Comparison of ENCODE assay signal across 8 cellular contexts in the genomic region with DNA sequence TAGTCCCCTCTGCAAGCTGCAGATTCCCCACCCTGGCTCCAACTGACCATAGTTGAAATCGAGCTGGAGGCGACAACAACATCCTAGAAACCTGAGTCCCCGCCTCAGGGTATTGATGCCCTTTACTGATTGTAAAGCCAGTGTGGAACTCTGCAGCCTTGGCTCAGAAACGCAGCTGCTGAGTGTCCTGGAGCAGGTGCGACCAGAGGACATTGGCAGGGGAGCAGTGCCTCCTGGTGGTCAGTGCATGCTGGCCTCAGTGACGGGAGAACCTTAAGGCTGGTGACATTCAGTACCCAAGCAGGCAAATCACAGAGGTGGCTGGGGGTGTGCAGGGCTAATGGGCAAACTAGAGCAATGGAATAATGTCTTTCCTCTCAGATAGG. TPM values are rescaled to one million over a fixed set of nuclear protein-coding genes. Genes with fewer than 3 reads are reported as not detected.
DNase-seq lines count a peak whose midpoint lies in the region; FAIRE-seq and TF ChIP-seq lines count a peak whose summit lies in the region.

No MANE protein-coding gene starts in this region.

- peak; percentile 59 for TF ChIP-seq CTCF in kidney (IDR thresholded peaks at IDR 0.05; ENCODE audit: borderline replicate concordance, extremely low read depth, insufficient read depth)

- no peak overlapping the region for H3K9ac ChIP-seq in kidney (ENCODE audit: low read length in 2 of 2)

- H3K36me3 ChIP-seq in kidney (ENCODE audit: control insufficient read depth in 1 of 2, insufficient read depth in 2 of 2, low read length in 2 of 2): no peaks in the 10 kb centered on the region

- no peak overlapping the region for H3K4me3 ChIP-seq in kidney (ENCODE audit: low read length in 2 of 2)

- no peaks in the 10 kb centered on the region for H3K4me1 ChIP-seq in kidney (ENCODE audit: control insufficient read depth in 1 of 2, insufficient read depth in 1 of 2, low read depth in 1 of 2, low read length in 2 of 2)

- no peak for FAIRE-seq in kidney (lab: Jason Lieb, UNC)

- DNase-seq in activated gamma-delta T cell treated with Interleukin-2 at 50 U/mL for 16 hours (peak; percentile 45), activated gamma-delta T cell (lab: John Stamatoyannopoulos, UW) (no peak), SK-N-DZ (ENCODE audit: low spot score) (peak; percentile 86), astrocyte of the hippocampus (ENCODE audit: low read depth, low spot score) (peak; percentile 28), kidney (peak; percentile 85), GM19240 (ENCODE audit: insufficient read length, low spot score) (no peak), NCI-H2107 treated with DMSO at 0.1 percent for 48 hours (lab: John Stamatoyannopoulos, UW; ENCODE audit: unreplicated experiment) (no peak)
- DNase-seq in stimulated activated CD4-positive, alpha-beta T cell treated with anti-CD3 and anti-CD28 coated beads, TNF-alpha, amount 100 ng/mL, for 24 hours (ENCODE audit: low read depth in 3 of 3): peak in 2 of 3 experiments; percentile 7 to 45

- H3K27ac ChIP-seq in kidney (ENCODE audit: low read depth in 2 of 2, low read length in 2 of 2): peak overlapping the region in 1 of 2 donors; percentile 11

- intact Hi-C loops in kidney (cut with DNase I): no loop called here

- H3K9me3 ChIP-seq in kidney (ENCODE audit: control insufficient read depth in 1 of 2, low read length in 2 of 2): no peaks in the 10 kb centered on the region

RNA-seq across cellular contexts. Expression of gene ZNF354B, which starts 20.4 kb away (rescaled TPM):
- 16.7 and 20.3 TPM in 2 replicates for polyA plus RNA-seq in SK-N-DZ (2014; cell fraction: cytosol; rRNA removed)
- 50.7 and 73.3 TPM in 2 replicates for polyA plus RNA-seq in SK-N-DZ (2014; cell fraction: nucleus; rRNA removed)
- 18.3 TPM for total RNA-seq in kidney
- 6.4 TPM for polyA plus RNA-seq in kidney (ENCODE audit: insufficient read depth, low read depth, low replicate concordance)

RNA-seq across cellular contexts. Expression of gene ZFP2, which starts 56.4 kb away (rescaled TPM):
- 2.0 and 2.2 TPM in 2 replicates for polyA plus RNA-seq in SK-N-DZ (2014; cell fraction: cytosol; rRNA removed)
- 1.3 and 3.8 TPM in 2 replicates for polyA plus RNA-seq in SK-N-DZ (2014; cell fraction: nucleus; rRNA removed)
- 2.7 TPM for total RNA-seq in kidney
- 3.1 TPM for polyA plus RNA-seq in kidney (ENCODE audit: insufficient read depth, low read depth, low replicate concordance)

Comparison
In these comparisons a context has a peak if more than half of its experiments do, and no peak if none do; other contexts are left out.
1. DNase-seq: peak in activated gamma-delta T cell treated with Interleukin-2 at 50 U/mL for 16 hours (single experiment), SK-N-DZ (single experiment), astrocyte of the hippocampus (single experiment), kidney (single experiment) and stimulated activated CD4-positive, alpha-beta T cell treated with anti-CD3 and anti-CD28 coated beads, TNF-alpha, amount 100 ng/mL, for 24 hours (2 of 3); none in activated gamma-delta T cell (single experiment), GM19240 (single experiment) and NCI-H2107 treated with DMSO at 0.1 percent for 48 hours (single experiment).